In genomic region chr12:6341439-6342139, GRCh38 we compare ENCODE assay signal across 1 cellular context.
A peak's percentile ranks its signal among the peaks of the same experiment; 100 is the strongest.
TF ChIP-seq lines count a peak whose summit lies in the region.

Gene TNFRSF1A (minus strand): TSS chr12:6342076. CDS start chr12:6341814, 262 bp downstream.

TF ChIP-seq in HEK293, 187 proteins besides CTCF, POLR2A, EP300 and RAD21 (continued from another document and continues in another):
- TF ChIP-seq ZBTB20 (tag by site-specific recombination; IDR thresholded peaks at IDR 0.05), result peak; percentile 93
- peak; percentile 73 for TF ChIP-seq PRDM1 (tag by site-specific recombination; IDR thresholded peaks at IDR 0.05)
- TF ChIP-seq ZNF558 (tag by site-specific recombination; IDR thresholded peaks at IDR 0.05), result no peak
- no peak; the same call in 1 of the 2 replicates for TF ChIP-seq TSHZ1 (tag by site-specific recombination; IDR thresholded peaks at IDR 0.05; ENCODE audit: borderline replicate concordance)
- TF ChIP-seq ZNF335 (tag by site-specific recombination; conservative IDR thresholded peaks at IDR 0.05), result peak; percentile 97
- TF ChIP-seq PRDM6 (tag by site-specific recombination; IDR thresholded peaks at IDR 0.05), result no peak
- no peak for TF ChIP-seq GFI1B (tag by site-specific recombination; IDR thresholded peaks at IDR 0.05)
- no peak for TF ChIP-seq SCRT2 (tag by site-specific recombination; IDR thresholded peaks at IDR 0.05)
- TF ChIP-seq ZNF394 (tag by site-specific recombination; IDR thresholded peaks at IDR 0.05; ENCODE audit: borderline replicate concordance), result no peak
- peak; percentile 13; the same call in 1 of the 2 replicates for TF ChIP-seq ZEB2 (tag by site-specific recombination; IDR thresholded peaks at IDR 0.05)
- TF ChIP-seq RBAK (tag by site-specific recombination; IDR thresholded peaks at IDR 0.05), result no peak
- TF ChIP-seq ZBTB6 (tag by site-specific recombination; IDR thresholded peaks at IDR 0.05), result no peak
- no peak for TF ChIP-seq SCRT1 (tag by site-specific recombination; IDR thresholded peaks at IDR 0.05; ENCODE audit: borderline replicate concordance)
- no peak for TF ChIP-seq ZNF174 (tag by site-specific recombination; IDR thresholded peaks at IDR 0.05)
- no peak for TF ChIP-seq ZNF211 (tag by site-specific recombination; IDR thresholded peaks at IDR 0.05; ENCODE audit: low read depth)
- TF ChIP-seq ZNF561 (tag by site-specific recombination; IDR thresholded peaks at IDR 0.05; ENCODE audit: borderline replicate concordance), result 0 out of 2 replicates have a peak, but pooled peaks have one; percentile 21
- no peak for TF ChIP-seq ZNF155 (tag by site-specific recombination; IDR thresholded peaks at IDR 0.05)
- peak; percentile 33; the same call in 1 of the 2 replicates for TF ChIP-seq YY1 (tag by site-specific recombination; IDR thresholded peaks at IDR 0.05)
- TF ChIP-seq ZNF776 (tag by site-specific recombination; IDR thresholded peaks at IDR 0.05; ENCODE audit: borderline replicate concordance), result no peak
- peak; percentile 79 for TF ChIP-seq ZBTB48 (tag by site-specific recombination; IDR thresholded peaks at IDR 0.05)
- 0 out of 2 replicates have a peak, but pooled peaks have one; percentile 34 for TF ChIP-seq ZNF610 (tag by site-specific recombination; IDR thresholded peaks at IDR 0.05; ENCODE audit: borderline replicate concordance)
- TF ChIP-seq ZNF114 (tag by site-specific recombination; IDR thresholded peaks at IDR 0.05), result no peak
- TF ChIP-seq BCL11B (tag by site-specific recombination; IDR thresholded peaks at IDR 0.05; ENCODE audit: low read depth), result peak; percentile 20; the same call in 1 of the 2 replicates
- peak; percentile 44 for TF ChIP-seq ZIC2 (tag by site-specific recombination; IDR thresholded peaks at IDR 0.05)
- peak; percentile 38; the same call in 1 of the 2 replicates for TF ChIP-seq ZBTB8A (tag by site-specific recombination; IDR thresholded peaks at IDR 0.05)
- no peak for TF ChIP-seq ZFP3 (tag by site-specific recombination; IDR thresholded peaks at IDR 0.05; ENCODE audit: low read depth)
- no peak for TF ChIP-seq ZNF302 (tag by site-specific recombination; IDR thresholded peaks at IDR 0.05; ENCODE audit: low read depth)
- TF ChIP-seq ZFHX2 (tag by site-specific recombination; conservative IDR thresholded peaks at IDR 0.05), result peak; percentile 99
- no peak for TF ChIP-seq ZNF837 (tag by site-specific recombination; IDR thresholded peaks at IDR 0.05)
- peak; percentile 4 for TF ChIP-seq ZBTB26 (tag by site-specific recombination; optimal IDR thresholded peaks at IDR 0.05)
- peak; percentile 57; the same call in 1 of the 2 replicates for TF ChIP-seq ZNF2 (tag by site-specific recombination; IDR thresholded peaks at IDR 0.05)
- no peak for TF ChIP-seq ZNF677 (tag by site-specific recombination; IDR thresholded peaks at IDR 0.05)
- TF ChIP-seq ZNF398 (tag by site-specific recombination; IDR thresholded peaks at IDR 0.05), result peak; percentile 79
- no peak for TF ChIP-seq ZSCAN18 (tag by site-specific recombination; IDR thresholded peaks at IDR 0.05)
- TF ChIP-seq ZNF202 (tag by site-specific recombination; IDR thresholded peaks at IDR 0.05; ENCODE audit: borderline replicate concordance), result no peak
- TF ChIP-seq ZNF18 (tag by site-specific recombination; IDR thresholded peaks at IDR 0.05), result no peak; the same call in 1 of the 2 replicates
- TF ChIP-seq ZNF600 (tag by site-specific recombination; IDR thresholded peaks at IDR 0.05), result peak; percentile 42
- peak; percentile 41; the same call in 1 of the 2 replicates for TF ChIP-seq IKZF3 (tag by site-specific recombination; IDR thresholded peaks at IDR 0.05)
- no peak for TF ChIP-seq KLF10 (tag by site-specific recombination; IDR thresholded peaks at IDR 0.05)
- TF ChIP-seq ZNF596 (tag by site-specific recombination; IDR thresholded peaks at IDR 0.05), result no peak
- TF ChIP-seq PRDM4 (tag by site-specific recombination; IDR thresholded peaks at IDR 0.05), result no peak
- peak; percentile 33 for TF ChIP-seq ZNF10 (tag by site-specific recombination; IDR thresholded peaks at IDR 0.05)
- TF ChIP-seq ZNF530 (tag by site-specific recombination; IDR thresholded peaks at IDR 0.05; ENCODE audit: low read depth), result no peak
- TF ChIP-seq ZBTB7A (tag by site-specific recombination; IDR thresholded peaks at IDR 0.05; ENCODE audit: low read depth), result no peak
- no peak for TF ChIP-seq ZNF221 (tag by site-specific recombination; IDR thresholded peaks at IDR 0.05; ENCODE audit: borderline replicate concordance)
- no peak for TF ChIP-seq ZNF704 (tag by site-specific recombination; IDR thresholded peaks at IDR 0.05)
